In the genomic region with DNA sequence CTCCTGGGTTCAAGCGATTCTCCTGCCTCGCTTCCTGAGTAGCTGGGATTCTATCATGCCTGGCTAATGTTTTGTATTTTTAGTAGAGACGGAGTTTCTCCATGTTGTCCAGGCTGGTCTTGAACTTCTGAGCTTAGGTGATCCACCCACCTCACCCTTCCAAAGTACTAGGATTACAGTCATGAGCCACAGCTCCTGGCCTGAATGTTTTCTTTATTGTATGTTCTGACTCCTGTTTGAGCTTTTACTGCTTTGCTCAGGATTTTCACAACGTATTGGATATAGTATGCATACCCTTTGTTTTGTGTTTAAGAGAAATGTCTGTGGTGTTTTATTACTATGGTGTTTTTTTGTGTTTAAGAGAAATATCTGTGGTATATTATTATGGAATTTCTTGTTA, we compare ENCODE assay signal across 9 cellular contexts. TPM values are rescaled to one million over a fixed set of nuclear protein-coding genes. Genes with fewer than 3 reads are reported as not detected.
DNase-seq lines count a peak whose midpoint lies in the region; ATAC-seq and TF ChIP-seq lines count a peak whose summit lies in the region.
"Had no signal": no experiment of that assay in that cellular context is flagged by ENCODE, and none has a peak within 500 bp of the region (broad histone marks: within the 10 kb centered on the region; RNA-seq: fewer than 3 reads in every experiment).

No MANE protein-coding gene starts in this region.

- no peak for ATAC-seq in activated CD8-positive, alpha-beta memory T cell treated with anti-CD3 and anti-CD28 coated beads, Interleukin-2, amount 10 ng/mL, durations not matched to agents 7 days and 5 days
- no peak for ATAC-seq in gastroesophageal sphincter
- ATAC-seq in GM19023 (IDR thresholded peaks at IDR 0.05; ENCODE audit: unreplicated experiment) = no peak
- ATAC-seq: activated CD4-positive, CD25-positive, alpha-beta regulatory T cell treated with anti-CD3 and anti-CD28 coated beads, Interleukin-2, amount 50 U/mL, for 24 hours had no signal

- CTCF ChIA-PET in activated CD8-positive, alpha-beta memory T cell treated with anti-CD3 and anti-CD28 coated beads, Interleukin-2, amount 10 ng/mL, durations not matched to agents 7 days and 5 days (lab: Charles Lee) = interaction anchor here (1.0 to 3.7 kb wide), 9 partner anchors 8 to 51 kb away, joined by 4 to 30 read pairs (median 8); a partner anchor contains a TSS

- DNase-seq in activated CD8-positive, alpha-beta memory T cell treated with anti-CD3 and anti-CD28 coated beads, Interleukin-2, amount 10 ng/mL, durations not matched to agents 7 days and 5 days = no peak
- DNase-seq in activated CD8-positive, alpha-beta memory T cell treated with anti-CD3 and anti-CD28 coated beads, Interleukin-2, amount 50 U/mL, for 4 hours = no peak
- DNase-seq in SK-N-MC (ENCODE audit: low read depth, low spot score) (no peak), NCI-H146 treated with DMSO at 0.1 percent for 48 hours (lab: John Stamatoyannopoulos, UW; ENCODE audit: unreplicated experiment) (no peak), ACHN (no peak)

- H3K4me1 ChIP-seq in gastroesophageal sphincter (peaks cover 0 to 34% (median 11%) of the 10 kb centered on the region in 3 donors), skeletal muscle satellite cell (ENCODE audit: control insufficient read depth, insufficient read depth, low read length) (peaks cover 14% of the 10 kb centered on the region)

- no peaks in the 10 kb centered on the region for H3K27me3 Mint-ChIP-seq in activated CD8-positive, alpha-beta memory T cell treated with anti-CD3 and anti-CD28 coated beads, Interleukin-2, amount 10 ng/mL, durations not matched to agents 7 days and 5 days

- no peaks in the 10 kb centered on the region for H3K9me3 Mint-ChIP-seq in activated CD8-positive, alpha-beta memory T cell treated with anti-CD3 and anti-CD28 coated beads, Interleukin-2, amount 10 ng/mL, durations not matched to agents 7 days and 5 days (ENCODE audit: low read depth)

- peaks cover 69% of the 10 kb centered on the region for H3K4me1 Mint-ChIP-seq in activated CD8-positive, alpha-beta memory T cell treated with anti-CD3 and anti-CD28 coated beads, Interleukin-2, amount 10 ng/mL, durations not matched to agents 7 days and 5 days

- no peak for TF ChIP-seq CTCF in gastroesophageal sphincter (IDR thresholded peaks at IDR 0.05)

- H3K4me3 ChIP-seq in SK-N-MC (peak overlapping the region; percentile 75), gastroesophageal sphincter (no peak overlapping the region), skeletal muscle satellite cell (ENCODE audit: low read length) (no peak overlapping the region)

- no peak overlapping the region for H3K4me2 ChIP-seq in skeletal muscle satellite cell (ENCODE audit: low read length)

- H3K9ac ChIP-seq in SK-N-MC (ENCODE audit: insufficient read length) (peak overlapping the region; percentile 63), skeletal muscle satellite cell (ENCODE audit: low read depth, low read length) (peak overlapping the region; percentile 3)

- H3K9me3 ChIP-seq in SK-N-MC (ENCODE audit: low read depth, low read length) = peaks cover 17% of the 10 kb centered on the region; the same call in 1 of the 2 replicates
- peaks cover 0 to 24% (median 0%) of the 10 kb centered on the region in 3 donors for H3K9me3 ChIP-seq in gastroesophageal sphincter
- H3K9me3 ChIP-seq in skeletal muscle satellite cell (replicated peaks; ENCODE audit: low read length) = no peaks in the 10 kb centered on the region

- peak overlapping the region; percentile 90 for H3K27ac Mint-ChIP-seq in activated CD8-positive, alpha-beta memory T cell treated with anti-CD3 and anti-CD28 coated beads, Interleukin-2, amount 10 ng/mL, durations not matched to agents 7 days and 5 days

- TF ChIP-seq EP300 in gastroesophageal sphincter (IDR thresholded peaks at IDR 0.05) = no peak

- WGBS in gastroesophageal sphincter (ENCODE audit: low coverage in 1 of 2), 2 donors = 79 to 86% methylated on average over 4 of the region's 4 CpGs

- H3K27me3 ChIP-seq in gastroesophageal sphincter = no peaks in the 10 kb centered on the region
- no peaks in the 10 kb centered on the region for H3K27me3 ChIP-seq in skeletal muscle satellite cell (ENCODE audit: control insufficient read depth, insufficient read depth, low read length)

- H3K27ac ChIP-seq in SK-N-MC (peak overlapping the region; percentile 96), gastroesophageal sphincter (peak overlapping the region in 3 of 4 donors; percentile 21 to 29 (median 26))

- in situ Hi-C loops in ACHN (cut with HindIII; ENCODE audit: low pct_ligation_motif_present, low pct_unique_long_range_greater_than_20kb, low sequenced_read_pairs) = no loop called here

- H3K4me3 Mint-ChIP-seq in activated CD8-positive, alpha-beta memory T cell treated with anti-CD3 and anti-CD28 coated beads, Interleukin-2, amount 10 ng/mL, durations not matched to agents 7 days and 5 days = peak overlapping the region; percentile 76

- H3K36me3 ChIP-seq in SK-N-MC (ENCODE audit: insufficient read depth, low read length) (peaks cover 27% of the 10 kb centered on the region), gastroesophageal sphincter (no peaks in the 10 kb centered on the region), skeletal muscle satellite cell (ENCODE audit: insufficient read depth, low read length) (no peaks in the 10 kb centered on the region)

- no peak for TF ChIP-seq POLR2A in gastroesophageal sphincter (IDR thresholded peaks at IDR 0.05)

- peaks cover 49% of the 10 kb centered on the region for H3K36me3 Mint-ChIP-seq in activated CD8-positive, alpha-beta memory T cell treated with anti-CD3 and anti-CD28 coated beads, Interleukin-2, amount 10 ng/mL, durations not matched to agents 7 days and 5 days

RNA-seq across cellular contexts. Expression of a gene that starts 37.2 kb away (rescaled TPM):
- 100 to 1,000 TPM; 115 to 144 TPM for total RNA-seq in activated CD8-positive, alpha-beta memory T cell treated with anti-CD3 and anti-CD28 coated beads, Interleukin-2, amount 10 ng/mL, durations not matched to agents 7 days and 5 days
- total RNA-seq in gastroesophageal sphincter = 10 to 100 TPM; 32.0 to 71.8 (median 32.7) TPM
- total RNA-seq in skeletal muscle satellite cell (2012; rRNA removed) = 19.7 and 28.4 TPM in 2 replicates
